Comparison of ENCODE assay signal across 8 cellular contexts in the genomic region with DNA sequence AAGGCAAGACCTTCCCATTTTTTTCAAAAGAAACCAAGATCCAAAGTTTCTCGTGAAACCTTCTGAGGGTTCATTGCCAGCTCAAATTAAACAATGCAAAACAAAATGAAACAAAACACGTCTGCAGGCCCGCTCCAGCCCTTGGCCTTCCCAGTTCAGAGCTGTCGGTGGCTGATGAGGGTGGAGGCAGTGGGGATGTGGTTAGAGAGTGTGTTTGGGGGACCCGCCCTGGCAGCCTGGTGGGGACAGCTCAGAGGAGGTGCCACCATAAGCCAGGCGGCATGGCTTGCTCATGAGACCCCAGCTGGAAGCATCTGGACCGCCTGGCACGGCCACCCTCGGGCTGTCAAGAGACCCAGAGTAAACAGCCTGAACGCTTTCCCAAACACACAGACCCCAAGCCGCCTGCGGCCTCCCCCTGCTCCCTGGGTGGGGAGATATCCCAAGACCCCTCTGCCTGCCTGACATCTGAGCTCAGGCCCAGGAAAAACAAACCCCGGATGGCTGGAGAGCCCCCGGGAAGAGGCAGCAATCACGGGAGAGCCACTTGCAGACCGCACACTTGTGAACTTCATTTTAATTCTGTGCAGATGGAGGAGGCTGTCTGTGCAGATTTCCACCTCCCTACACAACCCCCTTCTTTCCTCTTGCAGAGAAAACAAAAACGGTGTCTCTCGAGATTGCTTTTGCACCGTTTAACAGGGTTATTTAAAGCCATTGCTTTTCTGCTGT. TPM values are rescaled to one million over a fixed set of nuclear protein-coding genes. Genes with fewer than 3 reads are reported as not detected.
DNase-seq lines count a peak whose midpoint lies in the region; FAIRE-seq and TF ChIP-seq lines count a peak whose summit lies in the region.

No MANE protein-coding gene starts in this region.

- H3K4me3 ChIP-seq in mesodermal cell (ENCODE audit: extremely low read depth, insufficient read depth, low read length, poor library complexity, severe bottlenecking) (no peak overlapping the region), vagina (peak overlapping the region; percentile 5 to 39)

- TF ChIP-seq CTCF in vagina (IDR thresholded peaks at IDR 0.05), result no peak

- H3K27ac ChIP-seq in mesodermal cell (ENCODE audit: low read depth, low read length, severe bottlenecking) (peak overlapping the region; percentile 10), vagina (peak overlapping the region; percentile 88)

- H3K36me3 ChIP-seq in mesodermal cell (ENCODE audit: control insufficient read depth, insufficient read depth, low read length), result no peaks in the 10 kb centered on the region
- H3K36me3 ChIP-seq in vagina, result no peaks in the 10 kb centered on the region

- no peaks in the 10 kb centered on the region for H3K27me3 ChIP-seq in vagina

- H3K9me3 ChIP-seq in mesodermal cell (ENCODE audit: control insufficient read depth, low read length) (no peaks in the 10 kb centered on the region), vagina (no peaks in the 10 kb centered on the region)

- no peak for FAIRE-seq in RCC 7860 (lab: Jason Lieb, UNC)

- no peak for TF ChIP-seq POLR2A in vagina (IDR thresholded peaks at IDR 0.05)

- in situ Hi-C loops in G401 (cut with HindIII; ENCODE audit: low sequenced_read_pairs), result no loop called here

- H3K4me1 ChIP-seq in mesodermal cell (ENCODE audit: control insufficient read depth, insufficient read depth, low read length, poor library complexity, severe bottlenecking) (peaks cover 3% of the 10 kb centered on the region), vagina (peaks cover 32% of the 10 kb centered on the region)

- intact Hi-C loops in vagina (cut with DNase I), result no loop called here

- DNase-seq in AG20443 (ENCODE audit: low spot score), result peak; percentile 66
- peak; percentile 20 for DNase-seq in NCI-H2171 (lab: John Stamatoyannopoulos, UW)
- peak; percentile 29 for DNase-seq in activated naive CD4-positive, alpha-beta T cell treated with Interleukin-2 at 50 U/mL for 16 hours
- no peak for DNase-seq in vagina (ENCODE audit: extremely low spot score in 2 of 2)
- no peak for DNase-seq in G401 (ENCODE audit: low spot score)
- DNase-seq in RCC 7860 (ENCODE audit: low spot score), result no peak
- DNase-seq in SHP77 treated with DMSO at 0.1 percent for 48 hours (lab: John Stamatoyannopoulos, UW), result no peak

- 78 to 94% methylated on average over 7 to 11 of the region's 19 CpGs for WGBS in mesodermal cell (ENCODE audit: insufficient coverage in 2 of 2), 2 experiments

RNA-seq across cellular contexts. Expression of gene LITAF, which starts 35.4 kb away (rescaled TPM):
- polyA plus RNA-seq in mesodermal cell (2013, experiment 1 of 2), result 112 TPM
- 88.5 TPM for polyA plus RNA-seq in mesodermal cell (2013, experiment 2 of 2)
- total RNA-seq in vagina, result 111 TPM
- 43.3 and 50.5 TPM in 2 replicates for total RNA-seq in G401 (2014; rRNA removed; shearing (Covaris generic))

RNA-seq across cellular contexts. Expression of gene SNN, which starts 46.2 kb away (rescaled TPM):
- polyA plus RNA-seq in mesodermal cell (2013, experiment 1 of 2), result 33.8 TPM
- polyA plus RNA-seq in mesodermal cell (2013, experiment 2 of 2), result 25.9 TPM
- total RNA-seq in vagina, result 23.1 TPM
- total RNA-seq in G401 (2014; rRNA removed; shearing (Covaris generic)), result 18.2 and 28.1 TPM in 2 replicates

Comparison
In these comparisons a context has a peak if more than half of its experiments do, and no peak if none do; other contexts are left out.
1. DNase-seq: peak in AG20443 (single experiment), NCI-H2171 (single experiment) and activated naive CD4-positive, alpha-beta T cell treated with Interleukin-2 at 50 U/mL for 16 hours (single experiment); none in vagina (0 of 2), G401 (single experiment), RCC 7860 (single experiment) and SHP77 treated with DMSO at 0.1 percent for 48 hours (single experiment).